Comparison of ENCODE assay signal across 9 cellular contexts in the genomic region with DNA sequence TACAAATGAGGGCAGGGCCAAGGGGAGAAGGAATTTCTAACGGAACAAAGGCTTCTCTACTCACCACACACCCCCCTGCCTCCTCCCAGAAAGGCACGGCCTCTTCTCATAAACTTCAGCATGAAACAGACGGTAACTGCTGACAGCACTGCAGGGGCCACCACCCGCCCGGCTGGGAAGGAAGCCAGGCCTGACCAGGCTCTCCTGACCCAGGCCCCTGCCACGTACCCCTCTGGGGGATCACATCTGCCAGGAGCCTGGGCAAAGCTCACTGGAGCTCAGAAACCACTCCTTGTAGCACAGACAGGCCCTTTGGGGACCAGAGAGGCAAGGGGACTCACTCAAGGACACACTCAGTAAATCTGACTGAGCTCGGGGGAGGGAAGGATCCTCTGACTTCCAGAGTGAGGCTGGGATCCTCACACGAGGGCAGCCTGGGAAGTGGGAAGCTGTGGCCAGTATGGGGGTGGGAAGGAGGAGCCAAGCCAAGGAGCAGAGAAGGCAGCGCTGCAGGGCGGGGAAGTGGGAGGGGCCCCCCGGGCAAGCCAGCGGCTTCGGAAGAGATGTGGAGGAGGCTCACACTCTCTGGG. TPM values are rescaled to one million over a fixed set of nuclear protein-coding genes. Genes with fewer than 3 reads are reported as not detected.
A peak's percentile ranks its signal among the peaks of the same experiment; 100 is the strongest.
DNase-seq lines count a peak whose midpoint lies in the region; ATAC-seq, FAIRE-seq and TF ChIP-seq lines count a peak whose summit lies in the region.
"Had no signal": no experiment of that assay in that cellular context is flagged by ENCODE, and none has a peak within 500 bp of the region (broad histone marks: within the 10 kb centered on the region; RNA-seq: fewer than 3 reads in every experiment).

No MANE protein-coding gene starts in this region.

- no peak overlapping the region for H3K23ac ChIP-seq in H1 (ENCODE audit: insufficient read length)
- no peak overlapping the region for H3K23ac ChIP-seq in mesenchymal stem cell (ENCODE audit: low read length in 2 of 2)

- peaks cover 6% of the 10 kb centered on the region; the same call in 1 of the 2 replicates for H4K20me1 ChIP-seq in BLaER1
- H4K20me1 ChIP-seq in H1 (replicated peaks in 1 of 2; ENCODE audit: control insufficient read depth in 1 of 2, insufficient read depth in 2 of 2, low read length in 2 of 2), result no peaks in the 10 kb centered on the region

- no peaks in the 10 kb centered on the region for H3K9me3 ChIP-seq in BLaER1
- H3K9me3 ChIP-seq in H1 (ENCODE audit: insufficient read depth in 2 of 2, low read depth in 1 of 2, low read length in 1 of 2), result no peaks in the 10 kb centered on the region
- H3K9me3 ChIP-seq in mesenchymal stem cell (ENCODE audit: control insufficient read depth, low read length), result no peaks in the 10 kb centered on the region
- H3K9me3 ChIP-seq in transverse colon, result no peaks in the 10 kb centered on the region

- H4K91ac ChIP-seq in H1 (replicated peaks; ENCODE audit: insufficient read length, low read length) (peak overlapping the region; percentile 46), mesenchymal stem cell (ENCODE audit: low read length) (peak overlapping the region; percentile 91)

- DNase-seq in NCI-H446 (lab: John Stamatoyannopoulos, UW) (peak; percentile 38 to 62), H1 (ENCODE audit: low read depth in 1 of 2, low spot score in 2 of 2) (peak in 1 of 2 experiments; percentile 69), mesenchymal stem cell (peak; percentile 98), transverse colon (peak; percentile 79)
- DNase-seq in activated effector memory CD4-positive, alpha-beta T cell treated with anti-CD3 and anti-CD28 coated beads, Interleukin-2, amount 50 U/mL, for 16 hours, result no peak

- H3K4me1 ChIP-seq in BLaER1 (peaks cover 5% of the 10 kb centered on the region), H1 (replicated peaks in 1 of 4; ENCODE audit: control insufficient read depth in 3 of 4, insufficient read depth in 4 of 4, low read length in 3 of 4) (peaks cover 4 to 21% (median 11%) of the 10 kb centered on the region in 4 experiments), mesenchymal stem cell (ENCODE audit: control insufficient read depth, insufficient read depth, low read depth, low read length) (peaks cover 67% of the 10 kb centered on the region), transverse colon (peaks cover 65 to 82% (median 69%) of the 10 kb centered on the region in 4 donors)

- H2BK5ac ChIP-seq in H1 (ENCODE audit: low read depth, low read length) (0 out of 2 replicates have a peak overlapping the region, but pooled peaks have one; percentile 2), mesenchymal stem cell (ENCODE audit: low read depth, low read length, poor library complexity, severe bottlenecking) (peak overlapping the region; percentile 96)

- H3K79me1 ChIP-seq in H1 (ENCODE audit: low read depth, low read length) (no peaks in the 10 kb centered on the region), mesenchymal stem cell (replicated peaks; ENCODE audit: low read length, poor library complexity, severe bottlenecking) (peaks cover 25% of the 10 kb centered on the region)

- intact Hi-C loops in transverse colon (cut with DNase I; ENCODE audit: low total_unique reads), result loop anchor here (5.0 kb wide), 1 partner anchor 38 kb away; no protein-coding TSS in a partner anchor

- H3K79me2 ChIP-seq in H1 (ENCODE audit: control insufficient read depth in 1 of 2, insufficient read depth in 2 of 2, low read length in 2 of 2), result no peaks in the 10 kb centered on the region

- H4K8ac ChIP-seq in H1 (ENCODE audit: extremely low read depth, insufficient read depth, low read length) (peak overlapping the region; percentile 84), mesenchymal stem cell (ENCODE audit: low read length) (peak overlapping the region; percentile 83)

- WGBS in H1 (ENCODE audit: extremely low coverage in 1 of 2, insufficient coverage in 1 of 2, insufficient read length in 1 of 2, insufficient replicate concordance in 2 of 2, low coverage in 1 of 2, low lambda C conversion rate in 2 of 2, missing lambda C conversion rate in 1 of 2), 2 experiments, result 47% methylated on average over 13 of the region's 13 CpGs; no CpG with 5 or more reads in 1 of the 2 experiments
- WGBS in mesenchymal stem cell, result under 1% methylated on average over 13 of the region's 13 CpGs
- 21% methylated on average over 13 of the region's 13 CpGs; no CpG with 5 or more reads in 1 of the 2 donors for WGBS in transverse colon (ENCODE audit: low coverage in 1 of 2), 2 donors

- H4K5ac ChIP-seq in H1 (ENCODE audit: insufficient read length, low read depth, low read length), result peak overlapping the region; percentile 69

- H3K14ac ChIP-seq in H1 (ENCODE audit: insufficient read length) (no peak overlapping the region), mesenchymal stem cell (ENCODE audit: low read length in 2 of 2) (peak overlapping the region in 1 of 2 experiments; percentile 48)

- CTCF ChIA-PET in H1 (lab: Charles Lee; ENCODE audit: partially characterized antibody), result interaction anchor here (0.9 to 13.1 kb wide), 21 partner anchors 9 to 97 kb away, joined by 3 to 100 read pairs (median 7); a partner anchor contains a TSS

- H3K18ac ChIP-seq in H1 (ENCODE audit: extremely low read depth, low read length) (peak overlapping the region; percentile 20; the same call in 1 of the 2 replicates), mesenchymal stem cell (ENCODE audit: low read depth in 1 of 2, low read length in 2 of 2) (peak overlapping the region; percentile 75 to 98)

- H3K56ac ChIP-seq in H1 (replicated peaks; ENCODE audit: insufficient read length, low read depth, low read length), result no peak overlapping the region

- H3K4me2 ChIP-seq in BLaER1 (peak overlapping the region; percentile 84), H1 (ENCODE audit: insufficient read depth in 1 of 2, low read depth in 2 of 2, low read length in 2 of 2) (peak overlapping the region; percentile 43 to 45; a peak in 3 of 4 replicates), mesenchymal stem cell (ENCODE audit: low read length, poor library complexity, severe bottlenecking) (peak overlapping the region; percentile 38)

- no peak for ATAC-seq in HG03025 (IDR thresholded peaks at IDR 0.05; ENCODE audit: low FRiP score, unreplicated experiment)
- ATAC-seq in HG03457 (IDR thresholded peaks at IDR 0.05; ENCODE audit: unreplicated experiment), result no peak
- ATAC-seq: GM12878 had no signal

- H2BK20ac ChIP-seq in H1 (ENCODE audit: low read length), result no peak overlapping the region

- no peak overlapping the region for H2AFZ ChIP-seq in H1 (ENCODE audit: low read length)
- no peak overlapping the region for H2AFZ ChIP-seq in mesenchymal stem cell (ENCODE audit: low read depth, low read length)

- peak overlapping the region; percentile 75 for H3K27ac ChIP-seq in BLaER1
- peak overlapping the region; percentile 59 for H3K27ac ChIP-seq in H1 (ENCODE audit: low read depth, low read length)
- H3K27ac ChIP-seq in mesenchymal stem cell (ENCODE audit: low read length, poor library complexity, severe bottlenecking), result peak overlapping the region; percentile 99
- no peak overlapping the region for H3K27ac ChIP-seq in transverse colon

- H3K23me2 ChIP-seq in H1 (ENCODE audit: low read depth, low read length), result peaks cover 5% of the 10 kb centered on the region; the same call in 1 of the 2 replicates

- H2BK120ac ChIP-seq in H1 (replicated peaks; ENCODE audit: low read depth, low read length), result no peak overlapping the region
- H2BK120ac ChIP-seq in mesenchymal stem cell (ENCODE audit: low read depth, low read length), result peak overlapping the region; percentile 81

- TF ChIP-seq EP300 in H1 (IDR thresholded peaks at IDR 0.05; ENCODE audit: borderline replicate concordance in 1 of 2, low read depth in 2 of 2, low read length in 2 of 2), result no peak
- TF ChIP-seq EP300 in transverse colon (IDR thresholded peaks at IDR 0.05; ENCODE audit: low read depth), result peak; percentile 87

- H3K4ac ChIP-seq in H1 (replicated peaks; ENCODE audit: insufficient read length, low read depth, low read length) (no peak overlapping the region), mesenchymal stem cell (ENCODE audit: low read depth in 1 of 2, low read length in 2 of 2) (peak overlapping the region; percentile 61 to 97)

- no peaks in the 10 kb centered on the region for H3K27me3 ChIP-seq in BLaER1
- no peaks in the 10 kb centered on the region for H3K27me3 ChIP-seq in H1 (replicated peaks in 1 of 4; ENCODE audit: control insufficient read depth in 3 of 4, extremely low read depth in 1 of 4, insufficient read depth in 3 of 4, low read length in 3 of 4)
- H3K27me3 ChIP-seq in mesenchymal stem cell (ENCODE audit: control insufficient read depth in 1 of 2, insufficient read depth in 1 of 2, low read length in 2 of 2), result no peaks in the 10 kb centered on the region
- H3K27me3 ChIP-seq in transverse colon, result no peaks in the 10 kb centered on the region

- H3K36me3 ChIP-seq in BLaER1 (no peaks in the 10 kb centered on the region), H1 (ENCODE audit: control insufficient read depth in 2 of 4, insufficient read depth in 4 of 4, low read length in 3 of 4) (no peaks in the 10 kb centered on the region), mesenchymal stem cell (ENCODE audit: control insufficient read depth in 1 of 2, insufficient read depth in 2 of 2, low read depth in 1 of 2, low read length in 2 of 2) (peaks cover 25 to 36% of the 10 kb centered on the region in 2 experiments), transverse colon (no peaks in the 10 kb centered on the region)

- H3K4me3 ChIP-seq in BLaER1 (peak overlapping the region; percentile 34), H1 (ENCODE audit: extremely low read depth in 1 of 4, insufficient read depth in 2 of 4, low read depth in 3 of 4, low read length in 4 of 4) (peak overlapping the region in 1 of 4 experiments; percentile 24; a peak in 1 of 8 replicates), mesenchymal stem cell (ENCODE audit: insufficient read depth in 1 of 2, low read depth in 1 of 2, low read length in 2 of 2) (peak overlapping the region in 1 of 2 experiments; percentile 67), transverse colon (no peak overlapping the region)
- H3K4me3 ChIP-seq: GM12878 had no signal

- POLR2A ChIA-PET in H1 (lab: Charles Lee; ENCODE audit: partially characterized antibody), result interaction anchor here (0.6 to 1.4 kb wide), 6 partner anchors 9 to 1344 kb away, joined by 3 to 7 read pairs (median 3); no protein-coding TSS in a partner anchor

- TF ChIP-seq RAD21 in H1 (IDR thresholded peaks at IDR 0.05 in 1 of 2, conservative IDR thresholded peaks at IDR 0.05 in 1 of 2; ENCODE audit: low read depth in 2 of 2, low read length in 2 of 2), result no peak

- H2BK15ac ChIP-seq in H1 (ENCODE audit: low read length) (no peak overlapping the region), mesenchymal stem cell (ENCODE audit: low read depth, poor library complexity, severe bottlenecking) (no peak overlapping the region)

- H2BK12ac ChIP-seq in H1 (ENCODE audit: low read depth, low read length) (peak overlapping the region; percentile 35; the same call in 1 of the 2 replicates), mesenchymal stem cell (ENCODE audit: low read length in 2 of 2) (peak overlapping the region in 1 of 2 experiments; percentile 84)

- H2AK5ac ChIP-seq in H1 (ENCODE audit: low read depth, low read length) (no peak overlapping the region), mesenchymal stem cell (ENCODE audit: low read length, severe bottlenecking) (peak overlapping the region; percentile 78)

- H3K9ac ChIP-seq in BLaER1 (peak overlapping the region; percentile 63; the same call in 1 of the 2 replicates), H1 (replicated peaks in 1 of 4; ENCODE audit: extremely low read depth in 1 of 4, low read depth in 3 of 4, low read length in 3 of 4) (no peak overlapping the region; a peak in 1 of 7 replicates), mesenchymal stem cell (ENCODE audit: low read length) (peak overlapping the region; percentile 78)

- TF ChIP-seq CTCF in H1 (IDR thresholded peaks at IDR 0.05; ENCODE audit: control extremely low read depth in 1 of 3, insufficient read depth in 1 of 3, low read depth in 1 of 3, low read length in 3 of 3) (no peak), transverse colon (IDR thresholded peaks at IDR 0.05) (no peak)

- in situ Hi-C loops in transverse colon (cut with MboI; ENCODE audit: low pct_ligation_motif_present in 1 of 4, low pct_unique_long_range_greater_than_20kb in 1 of 4, low sequenced_read_pairs in 3 of 4), result no loop called here

- TF ChIP-seq POLR2A in H1 (IDR thresholded peaks at IDR 0.05; ENCODE audit: control extremely low read depth in 1 of 2, low read depth in 2 of 2, low read length in 2 of 2) (no peak), transverse colon (IDR thresholded peaks at IDR 0.05) (no peak)

- no peak for FAIRE-seq in H1 (lab: Jason Lieb, UNC)
- FAIRE-seq: GM12878 had no signal

RNA-seq across cellular contexts. Expression of a gene that starts 46.1 kb away (rescaled TPM):
- 6.2 and 6.9 TPM in 2 replicates for total RNA-seq in H1 (2021; fragmentation: NEBNext Ultra II Directional; extraction: Animal tissue kit (Norgen Biotek cat#: 25700))
- polyA plus RNA-seq in H1 (2011; rRNA removed), result 3.9 and 5.8 TPM in 2 replicates
- 4.1 TPM for polyA plus RNA-seq in H1 (2011; cell fraction: cytosol; rRNA removed)
- 4.5 TPM for polyA plus RNA-seq in H1 (2011; cell fraction: nucleus; rRNA removed)
- 3.1 to 4.4 TPM (median 4.3 TPM) in 4 replicates for polyA plus RNA-seq in H1 (2012, experiment 1 of 2)
- 3.8 TPM for polyA plus RNA-seq in H1 (2012, experiment 2 of 2)
- polyA plus RNA-seq in H1 (2013, experiment 1 of 2), result 3.6 TPM
- 3.8 TPM for polyA plus RNA-seq in H1 (2013, experiment 2 of 2)
- 3.4 and 3.7 TPM in 2 replicates for polyA minus RNA-seq in H1 (2011; rRNA and poly(A)+ RNA removed)
- polyA minus RNA-seq in H1 (2011; cell fraction: cytosol; rRNA and poly(A)+ RNA removed), result 4.0 TPM
- polyA minus RNA-seq in H1 (2011; cell fraction: nucleus; rRNA and poly(A)+ RNA removed), result 3.2 TPM
- polyA plus RNA-seq in mesenchymal stem cell (2013, experiment 1 of 2), result 47.4 TPM
- 49.0 TPM for polyA plus RNA-seq in mesenchymal stem cell (2013, experiment 2 of 2)
- total RNA-seq in transverse colon, result 10 to 100 TPM; 15.6 to 41.1 (median 22.5) TPM

RNA-seq across cellular contexts. Expression of a gene that starts 52.1 kb away (rescaled TPM):
- 70.2 and 74.9 TPM in 2 replicates for total RNA-seq in H1 (2021; fragmentation: NEBNext Ultra II Directional; extraction: Animal tissue kit (Norgen Biotek cat#: 25700))
- 77.6 and 107 TPM in 2 replicates for polyA plus RNA-seq in H1 (2011; rRNA removed)
- polyA plus RNA-seq in H1 (2011; cell fraction: cytosol; rRNA removed), result 91.0 TPM
- polyA plus RNA-seq in H1 (2011; cell fraction: nucleus; rRNA removed), result 104 TPM
- 66.7 to 100 TPM (median 84.3 TPM) in 4 replicates for polyA plus RNA-seq in H1 (2012, experiment 1 of 2)
- polyA plus RNA-seq in H1 (2012, experiment 2 of 2), result 67.0 TPM
- 54.5 TPM for polyA plus RNA-seq in H1 (2013, experiment 1 of 2)
- 54.9 TPM for polyA plus RNA-seq in H1 (2013, experiment 2 of 2)
- 62.8 and 81.2 TPM in 2 replicates for polyA minus RNA-seq in H1 (2011; rRNA and poly(A)+ RNA removed)
- polyA minus RNA-seq in H1 (2011; cell fraction: cytosol; rRNA and poly(A)+ RNA removed), result 40.5 TPM
- polyA minus RNA-seq in H1 (2011; cell fraction: nucleus; rRNA and poly(A)+ RNA removed), result 52.5 TPM
- polyA plus RNA-seq in mesenchymal stem cell (2013, experiment 1 of 2), result 49.4 TPM
- polyA plus RNA-seq in mesenchymal stem cell (2013, experiment 2 of 2), result 50.7 TPM
- 100 to 1,000 TPM in 1 of 4 donors, 10 to 100 TPM in 3; 37.2 to 149 (median 51.6) TPM for total RNA-seq in transverse colon

Comparison
In these comparisons a context has a peak if more than half of its experiments do, and no peak if none do; other contexts are left out.
1. H3K27ac ChIP-seq: peak in BLaER1 (single experiment), H1 (single experiment) and mesenchymal stem cell (single experiment); none in transverse colon (0 of 4).
2. H3K9ac ChIP-seq: peak in BLaER1 (single experiment) and mesenchymal stem cell (single experiment); none in H1 (0 of 4).
3. Peak in every context shown above with its lines, with median percentiles within 50 percentile points of each other: H3K4me2 ChIP-seq.